Comparison of ENCODE assay signal across 25 cellular contexts in the genomic region with DNA sequence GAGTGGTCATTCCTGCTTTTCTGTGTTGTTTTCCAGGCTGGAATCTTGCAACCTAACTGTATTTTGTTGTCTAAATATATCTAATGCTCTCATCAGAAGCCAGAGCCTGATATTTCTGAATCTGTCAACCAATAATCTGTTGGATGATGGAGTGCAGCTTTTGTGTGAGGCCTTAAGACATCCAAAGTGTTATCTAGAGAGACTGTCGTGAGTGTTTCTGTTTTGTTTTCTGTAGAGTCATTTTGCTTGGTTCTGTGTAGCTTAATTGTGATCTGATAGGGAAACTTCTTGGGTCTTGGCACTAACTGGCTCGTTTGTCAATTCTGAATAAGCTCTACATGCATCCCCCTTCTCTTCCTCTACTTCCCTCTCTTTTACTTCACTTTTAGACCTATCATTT. TPM values are rescaled to one million over a fixed set of nuclear protein-coding genes. Genes with fewer than 3 reads are reported as not detected.
A peak's percentile ranks its signal among the peaks of the same experiment; 100 is the strongest.
DNase-seq lines count a peak whose midpoint lies in the region; ATAC-seq, FAIRE-seq and TF ChIP-seq lines count a peak whose summit lies in the region.
"Had no signal": no experiment of that assay in that cellular context is flagged by ENCODE, and none has a peak within 500 bp of the region (broad histone marks: within the 10 kb centered on the region; RNA-seq: fewer than 3 reads in every experiment).

No MANE protein-coding gene starts in this region.

- H3K4me3 ChIP-seq in GM23338 (no peak overlapping the region), K562 (no peak overlapping the region), left lung (no peak overlapping the region), aorta (ENCODE audit: low read length in 2 of 2) (no peak overlapping the region)
- H3K4me3 ChIP-seq: A549, SJCRH30 had no signal

- FAIRE-seq in K562 (lab: Jason Lieb, UNC), result no peak
- FAIRE-seq: A549, GM19239 had no signal

- TF ChIP-seq EP300 in K562 (IDR thresholded peaks at IDR 0.05; ENCODE audit: low read length), result no peak

- H3K4me1 ChIP-seq in GM23338 (ENCODE audit: insufficient read depth), result peaks cover 5% of the 10 kb centered on the region; the same call in 1 of the 2 replicates
- no peaks in the 10 kb centered on the region for H3K4me1 ChIP-seq in K562 (replicated peaks in 1 of 2; ENCODE audit: control insufficient read depth in 2 of 2, insufficient read depth in 2 of 2, low read length in 2 of 2)
- H3K4me1 ChIP-seq in left lung, result no peaks in the 10 kb centered on the region
- no peaks in the 10 kb centered on the region for H3K4me1 ChIP-seq in aorta (ENCODE audit: control insufficient read depth in 1 of 2, insufficient read depth in 2 of 2, low read length in 2 of 2)
- H3K4me1 ChIP-seq: A549, SJCRH30 had no signal

- H3K36me3 Mint-ChIP-seq in GM23338 (ENCODE audit: low read depth), result no peaks in the 10 kb centered on the region

- in situ Hi-C loops in K562 (cut with MboI), result no loop called here

- H3K27me3 ChIP-seq in GM23338 (ENCODE audit: insufficient read depth) (no peaks in the 10 kb centered on the region), K562 (ENCODE audit: control insufficient read depth in 2 of 2, insufficient read depth in 2 of 2, low read length in 2 of 2) (no peaks in the 10 kb centered on the region), left lung (no peaks in the 10 kb centered on the region), aorta (ENCODE audit: control insufficient read depth in 1 of 2, insufficient read depth in 2 of 2, low read length in 1 of 2) (no peaks in the 10 kb centered on the region)
- H3K27me3 ChIP-seq: SJCRH30 had no signal

- H3K79me2 ChIP-seq in GM23338 (replicated peaks; ENCODE audit: insufficient read depth), result no peaks in the 10 kb centered on the region
- H3K79me2 ChIP-seq in K562 (ENCODE audit: control insufficient read depth, insufficient read depth, low read length), result no peaks in the 10 kb centered on the region

- peaks cover 7% of the 10 kb centered on the region; the same call in 2 of the 3 replicates for H3K4me1 Mint-ChIP-seq in GM23338

- H3K9me2 ChIP-seq in GM23338 (ENCODE audit: insufficient read depth), result no peaks in the 10 kb centered on the region

- CTCF ChIA-PET in K562 (lab: Yijun Ruan, JAX; ENCODE audit: low intra/inter-chr PET ratio), result no interaction called here

- no peak overlapping the region for H3K9ac ChIP-seq in K562 (ENCODE audit: insufficient read depth in 1 of 2, low read depth in 2 of 2, low read length in 2 of 2)

- H3K9me3 Mint-ChIP-seq in GM23338, result no peaks in the 10 kb centered on the region
- H3K9me3 Mint-ChIP-seq: CD4-positive, alpha-beta T cell had no signal

- H3K4me3 Mint-ChIP-seq in GM23338, result no peak overlapping the region
- H3K4me3 Mint-ChIP-seq: CD4-positive, alpha-beta T cell had no signal

- no peak for ATAC-seq in GM23338
- no peak for ATAC-seq in K562
- ATAC-seq in left lung, result peak; percentile 16
- ATAC-seq in HG02870 (IDR thresholded peaks at IDR 0.05; ENCODE audit: unreplicated experiment), result no peak
- ATAC-seq in aorta (ENCODE audit: low FRiP score), result no peak
- ATAC-seq: A549, PC-3 had no signal

- no peak for TF ChIP-seq CTCF in GM23338 (conservative IDR thresholded peaks at IDR 0.05; ENCODE audit: low read depth in 2 of 2)
- TF ChIP-seq CTCF in K562 (IDR thresholded peaks at IDR 0.05 in 2 of 3, conservative IDR thresholded peaks at IDR 0.05 in 1 of 3; ENCODE audit: insufficient read depth in 2 of 3, low read depth in 1 of 3, low read length in 3 of 3), result no peak
- no peak for TF ChIP-seq CTCF in left lung (IDR thresholded peaks at IDR 0.05)

- TF ChIP-seq RAD21 in K562 (CRISPR knock-in tag; conservative IDR thresholded peaks at IDR 0.05 in 1 of 2, IDR thresholded peaks at IDR 0.05 in 1 of 2), result no peak

- intact Hi-C loops in K562 (cut with micrococcal nuclease), result no loop called here
- intact Hi-C loops in left lung (cut with DNase I), result no loop called here
- intact Hi-C loops in aorta (cut with DNase I), result no loop called here

- H3K9me3 ChIP-seq in K562 (replicated peaks; ENCODE audit: control insufficient read depth, insufficient read depth, low read depth, low read length) (no peaks in the 10 kb centered on the region), left lung (no peaks in the 10 kb centered on the region), aorta (ENCODE audit: control insufficient read depth, low read length) (no peaks in the 10 kb centered on the region)
- H3K9me3 ChIP-seq: A549, SJCRH30 had no signal

- H3F3A ChIP-seq in GM23338 (replicated peaks; ENCODE audit: low read depth), result no peaks in the 10 kb centered on the region

- H3K4me2 ChIP-seq in GM23338 (no peak overlapping the region), K562 (ENCODE audit: insufficient read depth, low read length) (no peak overlapping the region)
- H3K4me2 ChIP-seq: A549 had no signal

- POLR2A ChIA-PET in K562 (lab: Yijun Ruan, JAX), result interaction anchor here (0.6 to 0.7 kb wide), 2 partner anchors 131 to 1446 kb away, joined by 3 read pairs; no protein-coding TSS in a partner anchor

- H4K20me1 ChIP-seq in GM23338 (replicated peaks; ENCODE audit: insufficient read depth), result no peaks in the 10 kb centered on the region
- H4K20me1 ChIP-seq in K562 (replicated peaks; ENCODE audit: control insufficient read depth, insufficient read depth, low read length), result no peaks in the 10 kb centered on the region

- 0% methylated on average over 2 of the region's 2 CpGs for WGBS in K562 (ENCODE audit: insufficient coverage, low coverage, missing lambda C conversion rate)
- 26 to 30% methylated on average over 2 of the region's 2 CpGs for WGBS in aorta, 2 donors

- H3K27ac ChIP-seq in GM23338 (ENCODE audit: low read depth) (no peak overlapping the region), K562 (ENCODE audit: extremely low read depth, low read depth, low read length) (no peak overlapping the region), left lung (no peak overlapping the region), aorta (ENCODE audit: low read depth in 1 of 2, low read length in 2 of 2) (no peak overlapping the region)
- H3K27ac ChIP-seq: A549, SJCRH30 had no signal

- peak overlapping the region; percentile 67 for H3K27ac Mint-ChIP-seq in GM23338
- H3K27ac Mint-ChIP-seq: CD4-positive, alpha-beta T cell had no signal

- no peak for DNase-seq in GM23338 (ENCODE audit: low spot score)
- no peak for DNase-seq in K562 (ENCODE audit: extremely low read depth in 1 of 4, low spot score in 3 of 4)
- DNase-seq in left lung, result no peak
- peak; percentile 32 for DNase-seq in pulmonary artery endothelial cell (ENCODE audit: low read depth, low spot score)
- DNase-seq in aorta, result no peak
- DNase-seq in LoVo (ENCODE audit: low spot score), result no peak
- DNase-seq: CD4-positive, alpha-beta T cell; DMS153; GDM1; KG1; NCI-H1417; NCI-H187; NCI-H2107; NCI-H510A; NCI-H748 treated with DMSO at 0.1 percent for 48 hours; PC-3; RPMI8226; SJCRH30 had no signal

- H3K36me3 ChIP-seq in GM23338 (ENCODE audit: insufficient read depth) (no peaks in the 10 kb centered on the region), K562 (ENCODE audit: control insufficient read depth, insufficient read depth, low read length) (no peaks in the 10 kb centered on the region), left lung (no peaks in the 10 kb centered on the region), aorta (ENCODE audit: control insufficient read depth in 1 of 2, insufficient read depth in 2 of 2, low read length in 1 of 2) (no peaks in the 10 kb centered on the region)
- H3K36me3 ChIP-seq: SJCRH30 had no signal

- BruUV-seq in K562 (replicated peaks; lab: Mats Ljungman, UMichigan), result no TSS peak

- TF ChIP-seq POLR2A in K562 (conservative IDR thresholded peaks at IDR 0.05), result no peak

- H2AFZ ChIP-seq in GM23338 (0 out of 2 replicates have a peak overlapping the region, but pooled peaks have one; percentile 25), K562 (ENCODE audit: low read depth, low read length) (no peak overlapping the region)

- no peaks in the 10 kb centered on the region for H3K9me1 ChIP-seq in K562 (ENCODE audit: control insufficient read depth, insufficient read depth, low read length)

- no peaks in the 10 kb centered on the region for H3K27me3 Mint-ChIP-seq in GM23338 (ENCODE audit: insufficient read depth, low read depth, poor library complexity)

RNA-seq across cellular contexts. Expression of a gene that starts 31.2 kb away (rescaled TPM):
- total RNA-seq in GM23338 (2014; rRNA removed; shearing (Covaris generic)), result 0.17 TPM in 1 of 2 replicates, not detected in the other
- polyA plus RNA-seq in GM23338 (2016; fragmentation: Nextera tagmentation; extraction: Ambion mirVana) (not detected in 2 replicates), K562 (2011; rRNA removed) (0.07 TPM in 1 of 2 replicates, not detected in the other), K562 (2014; fragmentation: Illumina TruSeq; extraction: Trizol) (0.07 and 0.15 TPM in 2 replicates), K562 (2014; fragmentation: Nextera tagmentation; extraction: Ambion mirVana) (not detected), K562 (2014; rRNA removed) (0.18 and 0.19 TPM in 2 replicates), aorta (not detected)
- total RNA-seq in K562 (2011; cell fraction: chromatin; rRNA removed; ENCODE audit: low replicate concordance), result 0.35 TPM in 1 of 2 replicates, not detected in the other
- total RNA-seq in K562 (2011; cell fraction: nucleolus; rRNA removed), result 0.17 and 0.26 TPM in 2 replicates
- total RNA-seq in K562 (2011; cell fraction: nucleoplasm; rRNA removed), result not detected in 2 replicates
- total RNA-seq in K562 (2014; rRNA removed) (0.41 and 0.45 TPM in 2 replicates), K562 (2014; rRNA removed; fragmentation: Illumina TruSeq; extraction: Trizol) (0.13 and 0.15 TPM in 2 replicates), K562 (2015; rRNA removed; fragmentation: Illumina TruSeq; extraction: Trizol) (0.23 and 0.40 TPM in 2 replicates), K562 (2021) (0.24 and 0.25 TPM in 2 replicates), left lung (not detected), pulmonary artery endothelial cell (0.04 and 0.20 TPM in 2 replicates), aorta (not detected)
- not detected in 2 replicates for polyA plus RNA-seq in K562 (2011; cell fraction: cytosol; rRNA removed)
- 0.34 and 0.43 TPM in 2 replicates for polyA plus RNA-seq in K562 (2011; cell fraction: nucleus; rRNA removed)
- 0.12 TPM in 1 of 2 replicates, not detected in the other for polyA plus RNA-seq in K562 (2012)
- polyA minus RNA-seq in K562 (2011; rRNA and poly(A)+ RNA removed), result 0.09 TPM in 1 of 2 replicates, not detected in the other
- not detected in 2 replicates for polyA minus RNA-seq in K562 (2011; cell fraction: cytosol; rRNA and poly(A)+ RNA removed)
- polyA minus RNA-seq in K562 (2011; cell fraction: nucleus; rRNA and poly(A)+ RNA removed), result 1.1 TPM in 2 replicates
- total RNA-seq: Daoy, H4, M059J, SJCRH30 had no signal
- polyA plus RNA-seq: A549, BJ had no signal

RNA-seq across cellular contexts. Expression of a gene that starts 37.4 kb away (rescaled TPM):
- total RNA-seq in GM23338 (2014; rRNA removed; shearing (Covaris generic)), result 0.10 TPM in 1 of 2 replicates, not detected in the other
- polyA plus RNA-seq in GM23338 (2016; fragmentation: Nextera tagmentation; extraction: Ambion mirVana), result 0.14 TPM in 1 of 2 replicates, not detected in the other
- 1.2 and 3.7 TPM in 2 replicates for total RNA-seq in K562 (2011; cell fraction: chromatin; rRNA removed; ENCODE audit: low replicate concordance)
- total RNA-seq in K562 (2011; cell fraction: nucleolus; rRNA removed), result 0.67 and 0.79 TPM in 2 replicates
- total RNA-seq in K562 (2011; cell fraction: nucleoplasm; rRNA removed), result 0.84 and 1.0 TPM in 2 replicates
- total RNA-seq in K562 (2014; rRNA removed), result 0.41 and 0.45 TPM in 2 replicates
- total RNA-seq in K562 (2014; rRNA removed; fragmentation: Illumina TruSeq; extraction: Trizol), result 1.2 TPM in 2 replicates
- 0.98 and 1.1 TPM in 2 replicates for total RNA-seq in K562 (2015; rRNA removed; fragmentation: Illumina TruSeq; extraction: Trizol)
- total RNA-seq in K562 (2021), result 0.65 and 0.73 TPM in 2 replicates
- polyA plus RNA-seq in K562 (2011; rRNA removed), result 0.50 and 0.54 TPM in 2 replicates
- polyA plus RNA-seq in K562 (2011; cell fraction: cytosol; rRNA removed), result 0.07 and 0.25 TPM in 2 replicates
- 0.77 and 1.2 TPM in 2 replicates for polyA plus RNA-seq in K562 (2011; cell fraction: nucleus; rRNA removed)
- polyA plus RNA-seq in K562 (2012), result 0.18 TPM in 2 replicates
- 0.46 and 0.48 TPM in 2 replicates for polyA plus RNA-seq in K562 (2014; fragmentation: Illumina TruSeq; extraction: Trizol)
- under 1 TPM; 0.27 to 0.36 TPM for polyA plus RNA-seq in K562 (2014; fragmentation: Nextera tagmentation; extraction: Ambion mirVana)
- polyA plus RNA-seq in K562 (2014; rRNA removed), result 0.57 and 0.58 TPM in 2 replicates
- polyA minus RNA-seq in K562 (2011; rRNA and poly(A)+ RNA removed), result 1.8 and 4.2 TPM in 2 replicates
- 0.48 TPM in 1 of 2 replicates, not detected in the other for polyA minus RNA-seq in K562 (2011; cell fraction: cytosol; rRNA and poly(A)+ RNA removed)
- 2.3 and 6.3 TPM in 2 replicates for polyA minus RNA-seq in K562 (2011; cell fraction: nucleus; rRNA and poly(A)+ RNA removed)
- under 1 TPM in 1 of 2 donors, not detected in 1; 0.10 TPM for total RNA-seq in left lung
- 0.21 and 0.40 TPM in 2 replicates for total RNA-seq in pulmonary artery endothelial cell
- total RNA-seq in aorta, result under 1 TPM in 1 of 2 donors, not detected in 1; 0.10 TPM
- polyA plus RNA-seq in aorta, result under 1 TPM in 1 of 2 donors, not detected in 1; 0.05 TPM
- total RNA-seq: M059J, SJCRH30 had no signal

RNA-seq across cellular contexts. Expression of a gene that starts 37.5 kb away (rescaled TPM):
- 4.3 and 6.1 TPM in 2 replicates for total RNA-seq in GM23338 (2014; rRNA removed; shearing (Covaris generic))
- 2.2 and 2.4 TPM in 2 replicates for polyA plus RNA-seq in GM23338 (2016; fragmentation: Nextera tagmentation; extraction: Ambion mirVana)
- not detected in 2 replicates for total RNA-seq in K562 (2011; cell fraction: chromatin; rRNA removed; ENCODE audit: low replicate concordance)
- 0.17 TPM in 1 of 2 replicates, not detected in the other for total RNA-seq in K562 (2011; cell fraction: nucleolus; rRNA removed)
- total RNA-seq in K562 (2011; cell fraction: nucleoplasm; rRNA removed), result not detected in 2 replicates
- 0.08 and 0.41 TPM in 2 replicates for total RNA-seq in K562 (2014; rRNA removed)
- 0.36 and 0.38 TPM in 2 replicates for total RNA-seq in K562 (2014; rRNA removed; fragmentation: Illumina TruSeq; extraction: Trizol)
- total RNA-seq in K562 (2015; rRNA removed; fragmentation: Illumina TruSeq; extraction: Trizol), result 0.15 and 0.36 TPM in 2 replicates
- total RNA-seq in K562 (2021), result 0.29 TPM in 2 replicates
- 0.11 and 0.24 TPM in 2 replicates for polyA plus RNA-seq in K562 (2011; rRNA removed)
- polyA plus RNA-seq in K562 (2011; cell fraction: cytosol; rRNA removed), result not detected in 2 replicates
- 0.10 TPM in 1 of 2 replicates, not detected in the other for polyA plus RNA-seq in K562 (2011; cell fraction: nucleus; rRNA removed)
- polyA plus RNA-seq in K562 (2012), result 0.22 and 0.78 TPM in 2 replicates
- polyA plus RNA-seq in K562 (2014; fragmentation: Illumina TruSeq; extraction: Trizol), result 0.30 and 0.40 TPM in 2 replicates
- under 1 TPM; 0.06 to 0.11 TPM for polyA plus RNA-seq in K562 (2014; fragmentation: Nextera tagmentation; extraction: Ambion mirVana)
- not detected in 2 replicates for polyA plus RNA-seq in K562 (2014; rRNA removed)
- 0.30 TPM in 1 of 2 replicates, not detected in the other for polyA minus RNA-seq in K562 (2011; rRNA and poly(A)+ RNA removed)
- polyA minus RNA-seq in K562 (2011; cell fraction: cytosol; rRNA and poly(A)+ RNA removed), result not detected in 2 replicates
- polyA minus RNA-seq in K562 (2011; cell fraction: nucleus; rRNA and poly(A)+ RNA removed), result 0.13 and 0.44 TPM in 2 replicates
- total RNA-seq in left lung, result 1 to 10 TPM; 2.0 to 4.1 TPM
- total RNA-seq in pulmonary artery endothelial cell, result 2.0 and 4.1 TPM in 2 replicates
- total RNA-seq in aorta, result 1 to 10 TPM; 1.5 to 2.4 TPM
- polyA plus RNA-seq in aorta, result 1 to 10 TPM in 1 of 2 donors, under 1 TPM in 1; 0.38 to 1.2 TPM
- total RNA-seq: CD4-positive, alpha-beta T cell had no signal
